ENCODE assay signal across 20 cellular contexts in the genomic region with DNA sequence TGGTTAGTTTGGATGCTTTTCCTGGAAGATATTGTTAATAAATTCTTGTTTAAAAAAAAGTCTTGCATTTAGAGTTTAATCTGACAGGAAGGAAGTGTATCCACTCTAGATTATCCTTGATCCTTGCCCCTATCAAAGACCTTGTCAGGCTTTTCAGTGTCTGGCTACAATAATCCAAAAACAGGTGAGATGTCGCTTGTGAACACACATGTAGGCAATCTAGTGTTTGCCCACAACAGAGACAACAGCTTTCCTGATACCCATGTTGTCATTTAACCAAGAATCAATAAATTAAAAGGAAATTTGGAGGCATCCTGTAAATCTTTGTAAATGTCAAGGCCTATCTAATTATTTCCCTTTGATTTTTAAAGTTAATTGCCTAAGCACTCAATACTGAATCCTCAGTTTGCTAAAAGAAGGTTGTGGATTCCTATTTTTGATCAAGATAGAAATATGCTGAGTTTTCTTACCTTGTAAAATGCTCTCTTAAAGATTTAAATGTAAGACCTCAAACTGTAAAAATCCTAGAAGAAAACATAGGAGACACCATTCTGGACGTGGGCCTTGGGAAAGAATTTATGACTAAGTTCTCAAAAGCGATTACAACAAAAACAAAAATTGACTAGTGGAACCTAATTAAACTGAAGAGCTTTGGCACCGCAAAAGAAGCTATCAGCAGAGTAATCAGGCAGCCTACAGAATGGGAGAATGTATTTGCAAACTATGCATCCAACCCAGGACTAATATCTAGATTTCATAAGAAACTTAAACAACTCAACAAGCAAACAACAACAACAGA.
"Had no signal": no experiment of that assay in that cellular context is flagged by ENCODE, and none has a peak within 500 bp of the region (broad histone marks: within the 10 kb centered on the region; RNA-seq: fewer than 3 reads in every experiment).

No MANE protein-coding gene starts in this region.

- H3K27ac ChIP-seq: SJSA1, SK-N-MC had no signal

- DNase-seq: IMR-90, Karpas-422, KG1, MM.1S, NCI-H1092 treated with DMSO at 0.1 percent for 48 hours, NCI-H1436, NCI-H187 treated with DMSO at 0.1 percent for 48 hours, NCI-H2029 treated with DMSO at 0.1 percent for 48 hours, NCI-H226, NCI-H446, NCI-H510A, NCI-H524 treated with DMSO at 0.1 percent for 48 hours, NCI-H69, NCI-H774, Right ventricle myocardium superior, RPMI8226, SIG-M5 had no signal

- FAIRE-seq: RCC 7860 had no signal

- H3K4me3 ChIP-seq: SJSA1, SK-N-MC had no signal

- H3K36me3 ChIP-seq: SJSA1 had no signal

- H3K4me1 ChIP-seq: SJSA1 had no signal

- H3K9me3 ChIP-seq: SJSA1 had no signal

- H3K27me3 ChIP-seq: SJSA1 had no signal
